ENCODE assay signal across 13 cellular contexts in genomic region chr12:67151891-67152290, GRCh38.
"Had no signal": no experiment of that assay in that cellular context is flagged by ENCODE, and none has a peak within 500 bp of the region (broad histone marks: within the 10 kb centered on the region; RNA-seq: fewer than 3 reads in every experiment).

No MANE protein-coding gene starts in this region.

- ATAC-seq: gastrocnemius medialis, heart right ventricle, T-helper 17 cell had no signal

- H3K27ac Mint-ChIP-seq: activated naive CD8-positive, alpha-beta T cell; activated T-cell treated with anti-CD3 and anti-CD28 coated beads, Interleukin-2, amount 50 U/mL, for 24 hours; T-helper 17 cell; type B pancreatic cell had no signal

- H3K9me3 ChIP-seq: esophagus squamous epithelium, gastrocnemius medialis, heart right ventricle, left ventricle myocardium inferior had no signal

- H3K9me3 Mint-ChIP-seq: activated T-cell treated with anti-CD3 and anti-CD28 coated beads, Interleukin-2, amount 50 U/mL, for 24 hours; type B pancreatic cell had no signal

- H3K4me3 ChIP-seq: esophagus squamous epithelium, gastrocnemius medialis, heart right ventricle, left ventricle myocardium inferior had no signal

- H3K4me3 Mint-ChIP-seq: activated naive CD8-positive, alpha-beta T cell; activated T-cell treated with anti-CD3 and anti-CD28 coated beads, Interleukin-2, amount 50 U/mL, for 24 hours; T-helper 17 cell; type B pancreatic cell had no signal

- H3K36me3 ChIP-seq: esophagus squamous epithelium, gastrocnemius medialis, heart right ventricle, left ventricle myocardium inferior had no signal

- H3K27ac ChIP-seq: esophagus squamous epithelium, gastrocnemius medialis, heart right ventricle, left ventricle myocardium inferior had no signal

- H3K27me3 ChIP-seq: gastrocnemius medialis had no signal

- H3K4me1 ChIP-seq: esophagus squamous epithelium, gastrocnemius medialis, heart right ventricle, left ventricle myocardium inferior had no signal

- DNase-seq: activated CD4-positive, alpha-beta T cell treated with anti-CD3 and anti-CD28 coated beads, Interleukin-2, amount 50 U/mL, for 1 hour; activated CD4-positive, CD25-positive, alpha-beta regulatory T cell; activated effector memory CD4-positive, alpha-beta T cell treated with Interleukin-2 at 50 U/mL for 16 hours; activated T-cell treated with anti-CD3 and anti-CD28 coated beads, Interleukin-2, amount 50 U/mL, for 24 hours; aorta; esophagus squamous epithelium; gastrocnemius medialis; heart right ventricle; left ventricle myocardium inferior; mesendoderm; T-helper 17 cell had no signal

- H3K36me3 Mint-ChIP-seq: activated naive CD8-positive, alpha-beta T cell; type B pancreatic cell had no signal
